In genomic region chr3:178699810-178700209, GRCh38 we compare ENCODE assay signal across 14 cellular contexts.
DNase-seq lines count a peak whose midpoint lies in the region; ATAC-seq and TF ChIP-seq lines count a peak whose summit lies in the region.
"Had no signal": no experiment of that assay in that cellular context is flagged by ENCODE, and none has a peak within 500 bp of the region (broad histone marks: within the 10 kb centered on the region; RNA-seq: fewer than 3 reads in every experiment).

No MANE protein-coding gene starts in this region.

- ATAC-seq in HG03469 (IDR thresholded peaks at IDR 0.05; ENCODE audit: unreplicated experiment) (peak; percentile 52), GM18873 (IDR thresholded peaks at IDR 0.05; ENCODE audit: low FRiP score, unreplicated experiment) (no peak), HG02610 (IDR thresholded peaks at IDR 0.05; ENCODE audit: unreplicated experiment) (no peak)
- ATAC-seq: foreskin keratinocyte had no signal

- no peak overlapping the region for H3K4me3 ChIP-seq in astrocyte of the spinal cord (ENCODE audit: low read depth, low read length)
- H3K4me3 ChIP-seq: right atrium auricular region had no signal

- no peak for TF ChIP-seq CTCF in astrocyte of the spinal cord (IDR thresholded peaks at IDR 0.05; ENCODE audit: low read depth, low read length)

- DNase-seq in NCI-H2171 treated with DMSO at 0.1 percent for 48 hours (lab: John Stamatoyannopoulos, UW) (peak; percentile 25), NCI-H2171 (lab: John Stamatoyannopoulos, UW) (no peak), astrocyte of the spinal cord (ENCODE audit: low read depth, low spot score) (peak; percentile 50), pons (ENCODE audit: low spot score) (peak; percentile 22), SKM-1 treated with dmso at 0.1 percent for 144 hours (lab: John Stamatoyannopoulos, UW; ENCODE audit: unreplicated experiment) (no peak)
- DNase-seq: C1 segment of cervical spinal cord; foreskin keratinocyte; SIG-M5; stimulated activated CD4-positive, alpha-beta T cell treated with anti-CD3 and anti-CD28 coated beads, Interleukin-15, amount 100 ng/mL, for 24 hours; stimulated activated naive CD4-positive, alpha-beta T cell treated with Interleukin-2 at 50 U/mL for 16 hours had no signal

- in situ Hi-C loops in astrocyte of the spinal cord (cut with HindIII; ENCODE audit: low sequenced_read_pairs) = no loop called here

Comparison
In these comparisons a context has a peak if more than half of its experiments do, and no peak if none do; other contexts are left out.
1. DNase-seq: peak in NCI-H2171 treated with DMSO at 0.1 percent for 48 hours (single experiment), astrocyte of the spinal cord (single experiment) and pons (single experiment); none in NCI-H2171 (single experiment) and SKM-1 treated with dmso at 0.1 percent for 144 hours (single experiment).